ENCODE assay signal across 21 cellular contexts in genomic region chr19:3803114-3803888, GRCh38. TPM values are rescaled to one million over a fixed set of nuclear protein-coding genes. Genes with fewer than 3 reads are reported as not detected.
DNase-seq lines count a peak whose midpoint lies in the region; ATAC-seq and TF ChIP-seq lines count a peak whose summit lies in the region.
"Had no signal": no experiment of that assay in that cellular context is flagged by ENCODE, and none has a peak within 500 bp of the region (broad histone marks: within the 10 kb centered on the region; RNA-seq: fewer than 3 reads in every experiment).

No MANE protein-coding gene starts in this region.

- H3K4me3 Mint-ChIP-seq in activated CD8-positive, alpha-beta T cell treated with anti-CD3 and anti-CD28 coated beads, Interleukin-2, amount 10 ng/mL, durations not matched to agents 7 days and 5 days, result no peak overlapping the region
- H3K4me3 Mint-ChIP-seq in activated CD8-positive, alpha-beta T cell treated with anti-CD3 and anti-CD28 coated beads for 36 hours, result no peak overlapping the region
- no peak overlapping the region for H3K4me3 Mint-ChIP-seq in endodermal cell

- intact Hi-C loops in activated CD8-positive, alpha-beta T cell treated with anti-CD3 and anti-CD28 coated beads for 36 hours (cut with micrococcal nuclease), result no loop called here

- H3K36me3 Mint-ChIP-seq in activated CD8-positive, alpha-beta T cell treated with anti-CD3 and anti-CD28 coated beads, Interleukin-2, amount 10 ng/mL, durations not matched to agents 7 days and 5 days (ENCODE audit: low read depth), result peaks cover 4% of the 10 kb centered on the region
- H3K36me3 Mint-ChIP-seq in activated CD8-positive, alpha-beta T cell treated with anti-CD3 and anti-CD28 coated beads for 36 hours (ENCODE audit: low read depth), result no peaks in the 10 kb centered on the region
- no peaks in the 10 kb centered on the region for H3K36me3 Mint-ChIP-seq in endodermal cell (ENCODE audit: low read depth)

- peak overlapping the region; percentile 49 for H3K27ac Mint-ChIP-seq in activated CD8-positive, alpha-beta T cell treated with anti-CD3 and anti-CD28 coated beads, Interleukin-2, amount 10 ng/mL, durations not matched to agents 7 days and 5 days
- no peak overlapping the region for H3K27ac Mint-ChIP-seq in activated CD8-positive, alpha-beta T cell treated with anti-CD3 and anti-CD28 coated beads for 36 hours
- peak overlapping the region; percentile 64 for H3K27ac Mint-ChIP-seq in endodermal cell

- CTCF ChIA-PET in activated CD8-positive, alpha-beta T cell treated with anti-CD3 and anti-CD28 coated beads, Interleukin-2, amount 10 ng/mL, durations not matched to agents 7 days and 5 days (lab: Charles Lee), result no interaction called here
- CTCF ChIA-PET in activated CD8-positive, alpha-beta T cell treated with anti-CD3 and anti-CD28 coated beads for 36 hours (lab: Charles Lee), result interaction anchor here (1.1 kb wide), 1 partner anchor 18 kb away, joined by 4 read pairs; no protein-coding TSS in a partner anchor

- H3K4me1 Mint-ChIP-seq in activated CD8-positive, alpha-beta T cell treated with anti-CD3 and anti-CD28 coated beads, Interleukin-2, amount 10 ng/mL, durations not matched to agents 7 days and 5 days (ENCODE audit: low read depth), result peaks cover 56% of the 10 kb centered on the region
- peaks cover 33% of the 10 kb centered on the region for H3K4me1 Mint-ChIP-seq in activated CD8-positive, alpha-beta T cell treated with anti-CD3 and anti-CD28 coated beads for 36 hours (ENCODE audit: low read depth)
- no peaks in the 10 kb centered on the region for H3K4me1 Mint-ChIP-seq in endodermal cell

- no peak overlapping the region for H3K27ac ChIP-seq in endodermal cell (ENCODE audit: low read depth, low read length)
- H3K27ac ChIP-seq: 22Rv1, C4-2B, GM23248, Peyer's patch had no signal

- TF ChIP-seq CTCF in activated CD8-positive, alpha-beta T cell treated with anti-CD3 and anti-CD28 coated beads for 36 hours (IDR thresholded peaks at IDR 0.05), result no peak
- TF ChIP-seq CTCF in endodermal cell (conservative IDR thresholded peaks at IDR 0.05), result no peak

- H3K4me1 ChIP-seq in endodermal cell (ENCODE audit: control insufficient read depth, insufficient read depth, low read length), result no peaks in the 10 kb centered on the region

- no peaks in the 10 kb centered on the region for H3K9me3 ChIP-seq in endodermal cell (ENCODE audit: control insufficient read depth, low read length)
- H3K9me3 ChIP-seq: Peyer's patch had no signal

- no peaks in the 10 kb centered on the region for H3K9me3 Mint-ChIP-seq in activated CD8-positive, alpha-beta T cell treated with anti-CD3 and anti-CD28 coated beads, Interleukin-2, amount 10 ng/mL, durations not matched to agents 7 days and 5 days (ENCODE audit: insufficient read depth)
- H3K9me3 Mint-ChIP-seq in activated CD8-positive, alpha-beta T cell treated with anti-CD3 and anti-CD28 coated beads for 36 hours, result no peaks in the 10 kb centered on the region
- H3K9me3 Mint-ChIP-seq in endodermal cell, result no peaks in the 10 kb centered on the region

- 91 to 95% methylated on average over 4 to 21 of the region's 24 CpGs for WGBS in endodermal cell (ENCODE audit: insufficient coverage in 1 of 2, insufficient read length in 1 of 2), 2 experiments

- no peak for DNase-seq in activated CD8-positive, alpha-beta T cell treated with anti-CD3 and anti-CD28 coated beads, Interleukin-2, amount 10 ng/mL, durations not matched to agents 7 days and 5 days
- DNase-seq in activated CD8-positive, alpha-beta T cell treated with anti-CD3 and anti-CD28 coated beads for 36 hours, result no peak
- DNase-seq in H7 (peak; percentile 55), endodermal cell (peak; percentile 40), HuH-7.5 (ENCODE audit: low spot score) (no peak), NCI-H1694 treated with DMSO at 0.1 percent for 48 hours (lab: John Stamatoyannopoulos, UW) (no peak)
- DNase-seq: AML-193, DMS53, GDM1, GM23248, HCEC 1CT, NCI-H1105, NCI-H2081, NCI-H2171 treated with DMSO at 0.1 percent for 48 hours, NCI-H524 treated with DMSO at 0.1 percent for 48 hours, NCI-H82, Peyer's patch had no signal

- no peak overlapping the region for H3K9ac ChIP-seq in endodermal cell (ENCODE audit: extremely low read depth, low read length, poor library complexity, severe bottlenecking)
- H3K9ac ChIP-seq: GM23248 had no signal

- POLR2A ChIA-PET in activated CD8-positive, alpha-beta T cell treated with anti-CD3 and anti-CD28 coated beads, Interleukin-2, amount 10 ng/mL, durations not matched to agents 7 days and 5 days (lab: Charles Lee), result no interaction called here
- POLR2A ChIA-PET in activated CD8-positive, alpha-beta T cell treated with anti-CD3 and anti-CD28 coated beads for 36 hours (lab: Charles Lee), result interaction anchor here (0.7 kb wide), 1 partner anchor 892 kb away, joined by 3 read pairs; no protein-coding TSS in a partner anchor

- ATAC-seq in activated CD8-positive, alpha-beta T cell treated with anti-CD3 and anti-CD28 coated beads, Interleukin-2, amount 10 ng/mL, durations not matched to agents 7 days and 5 days, result no peak
- ATAC-seq in activated CD8-positive, alpha-beta T cell treated with anti-CD3 and anti-CD28 coated beads for 36 hours, result no peak

- H3K4me3 ChIP-seq in H7 (ENCODE audit: insufficient read depth, low read depth, low read length) (no peak overlapping the region), endodermal cell (ENCODE audit: low read length) (no peak overlapping the region)
- H3K4me3 ChIP-seq: GM23248, Peyer's patch had no signal

- H3K36me3 ChIP-seq in H7 (replicated peaks; ENCODE audit: control insufficient read depth, insufficient read depth, low read length) (no peaks in the 10 kb centered on the region), endodermal cell (ENCODE audit: control insufficient read depth, insufficient read depth, low read length) (no peaks in the 10 kb centered on the region)
- H3K36me3 ChIP-seq: Peyer's patch had no signal

- no peaks in the 10 kb centered on the region for H3K27me3 Mint-ChIP-seq in activated CD8-positive, alpha-beta T cell treated with anti-CD3 and anti-CD28 coated beads, Interleukin-2, amount 10 ng/mL, durations not matched to agents 7 days and 5 days (ENCODE audit: low read depth)
- no peaks in the 10 kb centered on the region for H3K27me3 Mint-ChIP-seq in activated CD8-positive, alpha-beta T cell treated with anti-CD3 and anti-CD28 coated beads for 36 hours
- peaks cover 36% of the 10 kb centered on the region for H3K27me3 Mint-ChIP-seq in endodermal cell (ENCODE audit: insufficient read depth)

- H3K27me3 ChIP-seq in H7 (ENCODE audit: control insufficient read depth, insufficient read depth, low read length) (peaks cover 13% of the 10 kb centered on the region), endodermal cell (ENCODE audit: control insufficient read depth, insufficient read depth, low read length, poor library complexity, severe bottlenecking) (peaks cover 33% of the 10 kb centered on the region)

RNA-seq across cellular contexts. Expression of gene MATK, which starts 17.1 kb away (rescaled TPM):
- 10 to 100 TPM; 39.9 to 44.0 TPM for total RNA-seq in activated CD8-positive, alpha-beta T cell treated with anti-CD3 and anti-CD28 coated beads, Interleukin-2, amount 10 ng/mL, durations not matched to agents 7 days and 5 days
- 10 to 100 TPM; 37.6 to 39.6 TPM for total RNA-seq in activated CD8-positive, alpha-beta T cell treated with anti-CD3 and anti-CD28 coated beads for 36 hours
- total RNA-seq in H7 (2014; rRNA removed; shearing (Covaris generic)), result 19.1 and 22.8 TPM in 2 replicates
- total RNA-seq in endodermal cell, result 1 to 10 TPM; 5.7 to 5.8 TPM
- polyA plus RNA-seq in endodermal cell (2013, experiment 1 of 2), result 2.2 TPM
- 1.4 TPM for polyA plus RNA-seq in endodermal cell (2013, experiment 2 of 2)
- total RNA-seq: GM23248, OCI-LY7 had no signal
- polyA plus RNA-seq: GM23248 had no signal

RNA-seq across cellular contexts. Expression of gene RAX2, which starts 31.3 kb away (rescaled TPM):
- total RNA-seq in activated CD8-positive, alpha-beta T cell treated with anti-CD3 and anti-CD28 coated beads, Interleukin-2, amount 10 ng/mL, durations not matched to agents 7 days and 5 days, result not detected
- total RNA-seq in activated CD8-positive, alpha-beta T cell treated with anti-CD3 and anti-CD28 coated beads for 36 hours, result not detected
- not detected in 2 replicates for total RNA-seq in H7 (2014; rRNA removed; shearing (Covaris generic))
- total RNA-seq in endodermal cell, result not detected
- not detected for polyA plus RNA-seq in endodermal cell (2013, experiment 1 of 2)
- not detected for polyA plus RNA-seq in endodermal cell (2013, experiment 2 of 2)
- total RNA-seq: GM23248, HT-29, OCI-LY7, Peyer's patch had no signal
- polyA plus RNA-seq: GM23248 had no signal

RNA-seq across cellular contexts. Expression of gene MRPL54, which starts 40.8 kb away (rescaled TPM):
- 10 to 100 TPM; 66.9 to 71.4 TPM for total RNA-seq in activated CD8-positive, alpha-beta T cell treated with anti-CD3 and anti-CD28 coated beads, Interleukin-2, amount 10 ng/mL, durations not matched to agents 7 days and 5 days
- total RNA-seq in activated CD8-positive, alpha-beta T cell treated with anti-CD3 and anti-CD28 coated beads for 36 hours, result 10 to 100 TPM; 47.4 to 50.9 TPM
- total RNA-seq in H7 (2014; rRNA removed; shearing (Covaris generic)), result 56.3 and 62.1 TPM in 2 replicates
- total RNA-seq in endodermal cell, result 10 to 100 TPM; 38.1 to 38.9 TPM
- polyA plus RNA-seq in endodermal cell (2013, experiment 1 of 2), result 41.9 TPM
- polyA plus RNA-seq in endodermal cell (2013, experiment 2 of 2), result 32.2 TPM

RNA-seq across cellular contexts. Expression of gene APBA3, which starts 41.8 kb away (rescaled TPM):
- 10 to 100 TPM; 39.6 to 40.5 TPM for total RNA-seq in activated CD8-positive, alpha-beta T cell treated with anti-CD3 and anti-CD28 coated beads, Interleukin-2, amount 10 ng/mL, durations not matched to agents 7 days and 5 days
- 10 to 100 TPM; 28.0 to 29.1 TPM for total RNA-seq in activated CD8-positive, alpha-beta T cell treated with anti-CD3 and anti-CD28 coated beads for 36 hours
- 36.8 and 37.3 TPM in 2 replicates for total RNA-seq in H7 (2014; rRNA removed; shearing (Covaris generic))
- total RNA-seq in endodermal cell, result 10 to 100 TPM; 27.5 to 42.2 TPM
- polyA plus RNA-seq in endodermal cell (2013, experiment 1 of 2), result 23.5 TPM
- 22.8 TPM for polyA plus RNA-seq in endodermal cell (2013, experiment 2 of 2)

Comparison
In these comparisons a context has a peak if more than half of its experiments do, and no peak if none do; other contexts are left out.
1. DNase-seq: peak in H7 (single experiment) and endodermal cell (single experiment); none in activated CD8-positive, alpha-beta T cell treated with anti-CD3 and anti-CD28 coated beads, Interleukin-2, amount 10 ng/mL, durations not matched to agents 7 days and 5 days (single experiment), activated CD8-positive, alpha-beta T cell treated with anti-CD3 and anti-CD28 coated beads for 36 hours (single experiment), HuH-7.5 (single experiment) and NCI-H1694 treated with DMSO at 0.1 percent for 48 hours (single experiment).